ENCODE assay signal across 27 cellular contexts in the genomic region with DNA sequence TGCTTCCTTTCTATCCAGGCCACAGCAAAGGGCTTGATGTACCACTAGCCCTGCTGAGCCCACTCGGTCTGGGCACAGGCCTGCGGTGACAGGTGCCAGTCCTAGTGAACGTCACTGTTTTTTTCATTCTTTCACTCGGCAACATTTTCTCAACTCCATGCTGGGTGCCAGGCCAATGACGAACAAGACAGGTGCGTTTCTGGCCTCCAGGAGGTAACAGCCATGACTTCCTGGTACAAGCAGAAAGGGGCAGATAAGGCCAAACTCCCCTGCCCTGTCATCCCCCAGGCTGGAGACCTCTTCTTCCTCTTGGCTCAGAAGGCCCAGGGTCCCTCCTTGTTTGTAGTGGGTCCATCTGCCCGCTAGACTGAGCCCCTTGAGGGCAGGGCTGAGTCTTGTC. TPM values are rescaled to one million over a fixed set of nuclear protein-coding genes. Genes with fewer than 3 reads are reported as not detected.
DNase-seq lines count a peak whose midpoint lies in the region; ATAC-seq and TF ChIP-seq lines count a peak whose summit lies in the region.
"Had no signal": no experiment of that assay in that cellular context is flagged by ENCODE, and none has a peak within 500 bp of the region (broad histone marks: within the 10 kb centered on the region; RNA-seq: fewer than 3 reads in every experiment).

No MANE protein-coding gene starts in this region.

- POLR2A ChIA-PET in T-cell (lab: Charles Lee) = no interaction called here

- H3K4me1 ChIP-seq in RWPE2 (ENCODE audit: insufficient read depth, poor library complexity, severe bottlenecking) (no peaks in the 10 kb centered on the region), neural progenitor cell (peaks cover 26% of the 10 kb centered on the region)
- H3K4me1 ChIP-seq: Peyer's patch had no signal

- H3K36me3 Mint-ChIP-seq in neural progenitor cell = no peaks in the 10 kb centered on the region
- no peaks in the 10 kb centered on the region for H3K36me3 Mint-ChIP-seq in stimulated activated memory B cell treated with anti-CD40 and anti-IgM and Interleukin-4, amounts not matched to agents 10 μg/mL and 1 μg/mL and 100 μg/mL, for 72 hours
- H3K36me3 Mint-ChIP-seq in T-cell = no peaks in the 10 kb centered on the region
- H3K36me3 Mint-ChIP-seq: CD4-positive, CD25-positive, alpha-beta regulatory T cell had no signal

- no peak overlapping the region for H3K27ac ChIP-seq in RWPE2 (ENCODE audit: poor library complexity, severe bottlenecking)
- no peak overlapping the region for H3K27ac ChIP-seq in neural progenitor cell
- H3K27ac ChIP-seq: GM23248, HL-60, Peyer's patch had no signal

- no peak overlapping the region for H2AFZ ChIP-seq in neural progenitor cell (replicated peaks)
- H2AFZ ChIP-seq: GM23248 had no signal

- no peaks in the 10 kb centered on the region for H4K20me1 ChIP-seq in neural progenitor cell (ENCODE audit: low read depth)

- H3K36me3 ChIP-seq in RWPE2 (ENCODE audit: low read depth) (no peaks in the 10 kb centered on the region), neural progenitor cell (no peaks in the 10 kb centered on the region)
- H3K36me3 ChIP-seq: Peyer's patch had no signal

- H3K27me3 Mint-ChIP-seq in neural progenitor cell (ENCODE audit: insufficient read depth, low read depth) = peaks cover 18% of the 10 kb centered on the region
- H3K27me3 Mint-ChIP-seq in stimulated activated memory B cell treated with anti-CD40 and anti-IgM and Interleukin-4, amounts not matched to agents 10 μg/mL and 1 μg/mL and 100 μg/mL, for 72 hours = peaks cover 47% of the 10 kb centered on the region
- H3K27me3 Mint-ChIP-seq in T-cell = peaks cover 0 to 3% of the 10 kb centered on the region in 2 donors

- no peaks in the 10 kb centered on the region for H3K9me3 ChIP-seq in RWPE2 (ENCODE audit: severe bottlenecking)
- no peaks in the 10 kb centered on the region for H3K9me3 ChIP-seq in neural progenitor cell (ENCODE audit: low read depth)
- H3K9me3 ChIP-seq: Peyer's patch had no signal

- H3K27me3 ChIP-seq in RWPE2 (ENCODE audit: insufficient read depth, poor library complexity, severe bottlenecking) = no peaks in the 10 kb centered on the region
- no peaks in the 10 kb centered on the region for H3K27me3 ChIP-seq in neural progenitor cell
- H3K27me3 ChIP-seq: Peyer's patch had no signal

- CTCF ChIA-PET in T-cell (lab: Charles Lee) = no interaction called here

- in situ Hi-C loops in G401 (cut with HindIII; ENCODE audit: low sequenced_read_pairs) = no loop called here

- no peak overlapping the region for H3K4me3 ChIP-seq in RWPE2 (ENCODE audit: severe bottlenecking)
- H3K4me3 ChIP-seq in neural progenitor cell = no peak overlapping the region
- H3K4me3 ChIP-seq: GM23248, K562, Peyer's patch had no signal

- DNase-seq in G401 (ENCODE audit: low spot score) (peak; percentile 21), RWPE2 (ENCODE audit: low spot score) (peak; percentile 31), neural progenitor cell (ENCODE audit: low spot score) (no peak), NCI-H187 (lab: John Stamatoyannopoulos, UW) (no peak), T-cell (no peak), KG1 (lab: John Stamatoyannopoulos, UW) (no peak)
- DNase-seq: CD4-positive, CD25-positive, alpha-beta regulatory T cell; COR-L47; DMS79 treated with DMSO at 0.1 percent for 48 hours; GM23248; H9; HFFc6; MM.1S; NCI-H1048; NCI-H1417 treated with DMSO at 0.1 percent for 48 hours; NCI-H2227 treated with DMSO at 0.1 percent for 48 hours; NCI-H774; NK-92 treated with Interleukin-12 subunit alpha and Interleukin-12 subunit beta, amount 100 ng/mL, for 24 hours; Peyer's patch had no signal

- H3K27ac Mint-ChIP-seq in neural progenitor cell (no peak overlapping the region), T-cell (no peak overlapping the region)
- H3K27ac Mint-ChIP-seq in stimulated activated memory B cell treated with anti-CD40 and anti-IgM and Interleukin-4, amounts not matched to agents 10 μg/mL and 1 μg/mL and 100 μg/mL, for 72 hours = peak overlapping the region; percentile 34
- H3K27ac Mint-ChIP-seq: CD4-positive, CD25-positive, alpha-beta regulatory T cell; H9; HFFc6 had no signal

- peaks cover 22% of the 10 kb centered on the region for H3K4me1 Mint-ChIP-seq in neural progenitor cell
- H3K4me1 Mint-ChIP-seq in stimulated activated memory B cell treated with anti-CD40 and anti-IgM and Interleukin-4, amounts not matched to agents 10 μg/mL and 1 μg/mL and 100 μg/mL, for 72 hours = peaks cover 11% of the 10 kb centered on the region
- no peaks in the 10 kb centered on the region for H3K4me1 Mint-ChIP-seq in T-cell
- H3K4me1 Mint-ChIP-seq: CD4-positive, CD25-positive, alpha-beta regulatory T cell had no signal

- H3F3A ChIP-seq in neural progenitor cell (ENCODE audit: low read depth) = no peaks in the 10 kb centered on the region

- ATAC-seq in RWPE2 (ENCODE audit: low read depth) = no peak
- no peak for ATAC-seq in stimulated activated memory B cell treated with anti-CD40 and anti-IgM and Interleukin-4, amounts not matched to agents 10 μg/mL and 1 μg/mL and 100 μg/mL, for 72 hours
- no peak for ATAC-seq in T-cell (replicated peaks in 1 of 4)
- ATAC-seq: HepG2 had no signal

- no peak overlapping the region for H3K4me3 Mint-ChIP-seq in neural progenitor cell
- H3K4me3 Mint-ChIP-seq in stimulated activated memory B cell treated with anti-CD40 and anti-IgM and Interleukin-4, amounts not matched to agents 10 μg/mL and 1 μg/mL and 100 μg/mL, for 72 hours = no peak overlapping the region
- H3K4me3 Mint-ChIP-seq in T-cell = no peak overlapping the region
- H3K4me3 Mint-ChIP-seq: CD4-positive, CD25-positive, alpha-beta regulatory T cell; H9; HFFc6 had no signal

- H3K9me3 Mint-ChIP-seq in neural progenitor cell (no peaks in the 10 kb centered on the region), T-cell (no peaks in the 10 kb centered on the region)
- H3K9me3 Mint-ChIP-seq in stimulated activated memory B cell treated with anti-CD40 and anti-IgM and Interleukin-4, amounts not matched to agents 10 μg/mL and 1 μg/mL and 100 μg/mL, for 72 hours = no peaks in the 10 kb centered on the region
- H3K9me3 Mint-ChIP-seq: H9, HFFc6 had no signal

- H3K9ac ChIP-seq in neural progenitor cell = no peak overlapping the region
- H3K9ac ChIP-seq: GM23248 had no signal

- H3K4me2 ChIP-seq in neural progenitor cell = peak overlapping the region; percentile 27

- TF ChIP-seq CTCF in RWPE2 (IDR thresholded peaks at IDR 0.05; ENCODE audit: poor library complexity, severe bottlenecking) (no peak), neural progenitor cell (IDR thresholded peaks at IDR 0.05) (no peak)

- H3K79me2 ChIP-seq in neural progenitor cell (ENCODE audit: low read depth) = no peaks in the 10 kb centered on the region

RNA-seq across cellular contexts. Expression of gene OTOF, which starts 55.7 kb away (rescaled TPM):
- total RNA-seq in G401 (2014; rRNA removed; shearing (Covaris generic)) = 0.49 and 9.3 TPM in 2 replicates
- total RNA-seq in neural progenitor cell (ENCODE audit: low replicate concordance) (0.36 and 0.84 TPM in 2 replicates), T-cell (1 to 10 TPM in 1 of 5 donors, under 1 TPM in 4; 0.20 to 2.8 (median 0.45) TPM)
- total RNA-seq: A673, HT-29, OCI-LY7, SK-MEL-5 had no signal

Comparison
In these comparisons a context has a peak if more than half of its experiments do, and no peak if none do; other contexts are left out.
1. DNase-seq: peak in G401 (single experiment) and RWPE2 (single experiment); none in neural progenitor cell (single experiment), NCI-H187 (0 of 2), T-cell (0 of 34) and KG1 (single experiment).